9 cellular contexts compared by ENCODE assay signal in the genomic region with DNA sequence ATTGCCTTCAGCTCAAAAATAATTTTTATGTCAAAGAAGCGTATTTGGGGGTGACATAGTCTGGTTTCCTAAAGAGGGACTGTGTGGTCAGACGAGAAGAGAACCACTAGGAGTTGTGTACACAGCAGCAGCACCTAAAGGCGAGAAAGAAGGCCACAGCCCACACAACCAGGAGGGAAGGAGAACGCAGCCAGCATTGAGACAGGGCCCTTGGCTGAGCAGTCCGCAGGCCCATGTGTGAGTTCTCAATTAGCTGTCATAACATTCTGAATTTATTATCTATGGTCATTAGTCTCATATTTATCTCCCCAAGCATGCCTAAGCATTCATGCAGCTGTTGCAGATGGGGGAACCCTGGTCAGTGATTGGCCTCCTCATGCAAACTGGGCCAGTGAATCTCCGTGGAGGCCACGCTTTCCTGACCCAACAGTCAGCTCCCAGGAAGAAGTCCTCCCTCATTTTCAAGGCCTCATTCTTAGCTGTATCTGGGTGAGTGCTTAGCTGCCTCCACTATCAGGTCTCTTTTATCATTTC.
DNase-seq lines count a peak whose midpoint lies in the region; ATAC-seq and TF ChIP-seq lines count a peak whose summit lies in the region.
"Had no signal": no experiment of that assay in that cellular context is flagged by ENCODE, and none has a peak within 500 bp of the region (broad histone marks: within the 10 kb centered on the region; RNA-seq: fewer than 3 reads in every experiment).

No MANE protein-coding gene starts in this region.

- CTCF ChIA-PET in AG04450 (lab: Charles Lee), result interaction anchor here (0.9 to 1.3 kb wide), 4 partner anchors 46 to 242 kb away, joined by 3 to 6 read pairs (median 4); partner anchors contain the start of gene ATF7IP

- H3K27me3 ChIP-seq in AG04450 (ENCODE audit: control insufficient read depth, insufficient read depth, low read length) (no peaks in the 10 kb centered on the region), left ventricle myocardium inferior (ENCODE audit: low read depth) (no peaks in the 10 kb centered on the region)

- H3K4me1 ChIP-seq in left ventricle myocardium inferior, result peaks cover 6% of the 10 kb centered on the region

- DNase-seq in AG04450 (ENCODE audit: low read depth, low spot score) (no peak), left ventricle myocardium inferior (peak; percentile 34), NCI-H2171 treated with DMSO at 0.1 percent for 48 hours (lab: John Stamatoyannopoulos, UW) (no peak), T-helper 1 cell (no peak)
- no peak for DNase-seq in stimulated activated CD4-positive, alpha-beta T cell treated with anti-CD3 and anti-CD28 coated beads, Interleukin-1b, Interleukin-23, amount 100 ng/mL, for 48 hours
- no peak for DNase-seq in activated CD4-positive, alpha-beta T cell treated with anti-CD3 and anti-CD28 coated beads, Interleukin-2, amount 50 U/mL, for 4 hours
- DNase-seq: stimulated activated CD4-positive, alpha-beta T cell treated with anti-CD3 and anti-CD28 coated beads, Interleukin-2, amount 100 ng/mL, for 24 hours had no signal

- peak overlapping the region; percentile 21 for H3K27ac ChIP-seq in AG04450 (ENCODE audit: low read depth, low read length)
- H3K27ac ChIP-seq in left ventricle myocardium inferior (replicated peaks), result peak overlapping the region; percentile 68

- intact Hi-C loops in left ventricle myocardium inferior (cut with micrococcal nuclease), result no loop called here

- no peak for TF ChIP-seq CTCF in AG04450 (IDR thresholded peaks at IDR 0.05; ENCODE audit: low read depth, low read length)
- TF ChIP-seq CTCF in left ventricle myocardium inferior (IDR thresholded peaks at IDR 0.05; ENCODE audit: borderline replicate concordance), result no peak

- H3K9me3 ChIP-seq in AG04450 (ENCODE audit: control insufficient read depth, insufficient read depth, low read length) (no peaks in the 10 kb centered on the region), left ventricle myocardium inferior (replicated peaks) (peaks cover 15% of the 10 kb centered on the region)

- ATAC-seq in GM19328 (IDR thresholded peaks at IDR 0.05; ENCODE audit: unreplicated experiment), result peak; percentile 54
- ATAC-seq in HG03432 (IDR thresholded peaks at IDR 0.05; ENCODE audit: unreplicated experiment), result peak; percentile 65

- H3K36me3 ChIP-seq in left ventricle myocardium inferior, result no peaks in the 10 kb centered on the region

- H3K4me3 ChIP-seq in AG04450 (ENCODE audit: low read depth, low read length), result no peak overlapping the region
- no peak overlapping the region for H3K4me3 ChIP-seq in left ventricle myocardium inferior

- POLR2A ChIA-PET in AG04450 (lab: Yijun Ruan, JAX), result no interaction called here
